In genomic region chr1:9721606-9722377, GRCh38 we compare ENCODE assay signal across 8 cellular contexts.
DNase-seq lines count a peak whose midpoint lies in the region; ATAC-seq and TF ChIP-seq lines count a peak whose summit lies in the region.

No MANE protein-coding gene starts in this region.

- TF ChIP-seq POLR2A in erythroblast (IDR thresholded peaks at IDR 0.05; ENCODE audit: low read length) = no peak

- ATAC-seq in GM18498 (IDR thresholded peaks at IDR 0.05; ENCODE audit: unreplicated experiment) (no peak), GM21526 (IDR thresholded peaks at IDR 0.05; ENCODE audit: low FRiP score, unreplicated experiment) (no peak), HG03175 (IDR thresholded peaks at IDR 0.05; ENCODE audit: unreplicated experiment) (no peak)

- DNase-seq in ELF-1 (ENCODE audit: low read depth, low spot score) (peak; percentile 93), NCI-H1048 (lab: John Stamatoyannopoulos, UW) (peak; percentile 20), erythroblast (lab: John Stamatoyannopoulos, UW) (peak; percentile 34 to 63), retina (peak; percentile 79)
- DNase-seq in activated CD8-positive, alpha-beta memory T cell treated with anti-CD3 and anti-CD28 coated beads, Interleukin-2, amount 50 U/mL, for 48 hours = peak; percentile 92

Comparison
In these comparisons a context has a peak if more than half of its experiments do, and no peak if none do; other contexts are left out.
1. DNase-seq: peak in every context shown above with its lines; median percentile 93 in ELF-1; 92 in activated CD8-positive, alpha-beta memory T cell treated with anti-CD3 and anti-CD28 coated beads, Interleukin-2, amount 50 U/mL, for 48 hours; 79 in retina; 48 in erythroblast; 20 in NCI-H1048.